20 cellular contexts compared by ENCODE assay signal in genomic region chr10:11045995-11046394, GRCh38. TPM values are rescaled to one million over a fixed set of nuclear protein-coding genes. Genes with fewer than 3 reads are reported as not detected.
DNase-seq lines count a peak whose midpoint lies in the region; ATAC-seq and TF ChIP-seq lines count a peak whose summit lies in the region.
"Had no signal": no experiment of that assay in that cellular context is flagged by ENCODE, and none has a peak within 500 bp of the region (broad histone marks: within the 10 kb centered on the region; RNA-seq: fewer than 3 reads in every experiment).

No MANE protein-coding gene starts in this region.

- H3K9ac ChIP-seq in adipocyte (ENCODE audit: low read length), result peak overlapping the region; percentile 61

- H3K9me3 ChIP-seq in adipocyte (ENCODE audit: control insufficient read depth, low read length), result no peaks in the 10 kb centered on the region

- H3K4me3 ChIP-seq in adipocyte (ENCODE audit: low read length) (peak overlapping the region; percentile 68), fibroblast of mammary gland (ENCODE audit: control insufficient read depth, low read depth, low read length) (no peak overlapping the region)

- CTCF ChIA-PET in activated naive CD4-positive, alpha-beta T cell treated with anti-CD3 and anti-CD28 coated beads for 36 hours (lab: Charles Lee), result no interaction called here

- no peaks in the 10 kb centered on the region for H3K27me3 ChIP-seq in adipocyte (replicated peaks; ENCODE audit: control insufficient read depth, insufficient read depth, low read length)
- H3K27me3 ChIP-seq: brain microvascular endothelial cell had no signal

- no peak for TF ChIP-seq CTCF in fibroblast of mammary gland (conservative IDR thresholded peaks at IDR 0.05; ENCODE audit: control insufficient read depth, insufficient read depth, low read depth, low read length)

- ATAC-seq in HG03378 (IDR thresholded peaks at IDR 0.05; ENCODE audit: unreplicated experiment) (no peak), HG02981 (IDR thresholded peaks at IDR 0.05; ENCODE audit: unreplicated experiment) (no peak)
- ATAC-seq: activated CD8-positive, alpha-beta T cell treated with anti-CD3 and anti-CD28 coated beads for 36 hours; left lobe of liver had no signal

- peaks cover 55% of the 10 kb centered on the region for H3K4me1 ChIP-seq in adipocyte (ENCODE audit: control insufficient read depth, insufficient read depth, low read length)

- no peaks in the 10 kb centered on the region for H3K36me3 Mint-ChIP-seq in activated naive CD4-positive, alpha-beta T cell treated with anti-CD3 and anti-CD28 coated beads for 36 hours (ENCODE audit: low read depth)
- H3K36me3 Mint-ChIP-seq: activated naive CD4-positive, alpha-beta T cell treated with anti-CD3 and anti-CD28 coated beads, Interleukin-2, amount 50 U/mL, for 24 hours; CD14-positive monocyte had no signal

- H3K27ac Mint-ChIP-seq in activated naive CD4-positive, alpha-beta T cell treated with anti-CD3 and anti-CD28 coated beads for 36 hours, result no peak overlapping the region
- H3K27ac Mint-ChIP-seq: activated B cell treated with CpG ODN at 0.5 μM for 24 hours; activated CD8-positive, alpha-beta T cell treated with anti-CD3 and anti-CD28 coated beads for 36 hours; activated naive CD4-positive, alpha-beta T cell treated with anti-CD3 and anti-CD28 coated beads, Interleukin-2, amount 50 U/mL, for 24 hours; CD14-positive monocyte; stimulated activated naive CD8-positive, alpha-beta T cell treated with anti-CD3 and anti-CD28 coated beads, Interleukin-15, Interleukin-2, amounts not matched to agents 100 ng/mL and 50 ng/mL, for 24 hours had no signal

- peak overlapping the region; percentile 72 for H3K27ac ChIP-seq in temporal lobe (ENCODE audit: low read depth, low read length)
- H3K27ac ChIP-seq: brain microvascular endothelial cell had no signal

- no peaks in the 10 kb centered on the region for H3K36me3 ChIP-seq in adipocyte (ENCODE audit: control insufficient read depth, insufficient read depth, low read length, severe bottlenecking)
- H3K36me3 ChIP-seq: brain microvascular endothelial cell had no signal

- H3K9me3 Mint-ChIP-seq in activated naive CD4-positive, alpha-beta T cell treated with anti-CD3 and anti-CD28 coated beads for 36 hours, result no peaks in the 10 kb centered on the region
- H3K9me3 Mint-ChIP-seq: activated B cell treated with CpG ODN at 0.5 μM for 24 hours; activated CD8-positive, alpha-beta T cell treated with anti-CD3 and anti-CD28 coated beads for 36 hours; activated naive CD4-positive, alpha-beta T cell treated with anti-CD3 and anti-CD28 coated beads, Interleukin-2, amount 50 U/mL, for 24 hours; stimulated activated naive CD8-positive, alpha-beta T cell treated with anti-CD3 and anti-CD28 coated beads, Interleukin-15, Interleukin-2, amounts not matched to agents 100 ng/mL and 50 ng/mL, for 24 hours had no signal

- no peak overlapping the region for H3K4me3 Mint-ChIP-seq in activated naive CD4-positive, alpha-beta T cell treated with anti-CD3 and anti-CD28 coated beads for 36 hours
- H3K4me3 Mint-ChIP-seq: activated B cell treated with CpG ODN at 0.5 μM for 24 hours; activated CD8-positive, alpha-beta T cell treated with anti-CD3 and anti-CD28 coated beads for 36 hours; activated naive CD4-positive, alpha-beta T cell treated with anti-CD3 and anti-CD28 coated beads, Interleukin-2, amount 50 U/mL, for 24 hours; CD14-positive monocyte; stimulated activated naive CD8-positive, alpha-beta T cell treated with anti-CD3 and anti-CD28 coated beads, Interleukin-15, Interleukin-2, amounts not matched to agents 100 ng/mL and 50 ng/mL, for 24 hours had no signal

- H3K27me3 Mint-ChIP-seq in activated naive CD4-positive, alpha-beta T cell treated with anti-CD3 and anti-CD28 coated beads for 36 hours (ENCODE audit: low read depth), result peaks cover 6% of the 10 kb centered on the region

- H3K4me1 Mint-ChIP-seq in activated naive CD4-positive, alpha-beta T cell treated with anti-CD3 and anti-CD28 coated beads for 36 hours (ENCODE audit: low read depth), result no peaks in the 10 kb centered on the region
- H3K4me1 Mint-ChIP-seq: activated B cell treated with CpG ODN at 0.5 μM for 24 hours; activated naive CD4-positive, alpha-beta T cell treated with anti-CD3 and anti-CD28 coated beads, Interleukin-2, amount 50 U/mL, for 24 hours; CD14-positive monocyte had no signal

- intact Hi-C loops in activated naive CD4-positive, alpha-beta T cell treated with anti-CD3 and anti-CD28 coated beads for 36 hours (cut with micrococcal nuclease), result no loop called here

- DNase-seq in adipocyte (ENCODE audit: low read depth) (no peak), fibroblast of mammary gland (ENCODE audit: low read depth) (peak; percentile 45), medulla oblongata (ENCODE audit: extremely low spot score) (peak; percentile 44), D341Med (ENCODE audit: low spot score) (no peak)
- no peak for DNase-seq in activated naive CD4-positive, alpha-beta T cell treated with anti-CD3 and anti-CD28 coated beads for 36 hours
- DNase-seq: activated B cell treated with CpG ODN at 0.5 μM for 24 hours; activated CD8-positive, alpha-beta T cell treated with anti-CD3 and anti-CD28 coated beads for 36 hours; activated T-cell treated with anti-CD3 and anti-CD28 coated beads, Interleukin-2, amount 50 U/mL, for 48 hours; brain microvascular endothelial cell; GOT3; KG1; NCI-H2029; T-helper 1 cell had no signal

RNA-seq across cellular contexts. Expression of gene CELF2, which starts 28.3 kb away (rescaled TPM):
- total RNA-seq in temporal lobe, result 129 TPM
- total RNA-seq in activated naive CD4-positive, alpha-beta T cell treated with anti-CD3 and anti-CD28 coated beads for 36 hours, result 10 to 100 TPM; 68.2 to 72.2 TPM

Comparison
In these comparisons a context has a peak if more than half of its experiments do, and no peak if none do; other contexts are left out.
1. DNase-seq: peak in fibroblast of mammary gland (single experiment) and medulla oblongata (single experiment); none in adipocyte (single experiment), D341Med (single experiment) and activated naive CD4-positive, alpha-beta T cell treated with anti-CD3 and anti-CD28 coated beads for 36 hours (single experiment).